In genomic region chr1:113759341-113760101, GRCh38 we compare ENCODE assay signal across 8 cellular contexts.
DNase-seq lines count a peak whose midpoint lies in the region; ATAC-seq lines count a peak whose summit lies in the region.

PHTF1 (minus strand) TSS chr1:113759486; CDS start chr1:113758703, 783 bp downstream.

- peak; percentile 64 for ATAC-seq in GM19468 (IDR thresholded peaks at IDR 0.05; ENCODE audit: extremely low read depth, unreplicated experiment)

- no peaks in the 10 kb centered on the region for H3K4me1 ChIP-seq in NT2/D1 (ENCODE audit: insufficient read depth, insufficient read length)

- DNase-seq in COR-L47 (lab: John Stamatoyannopoulos, UW) (peak; percentile 40), HS-27A (ENCODE audit: low read depth) (peak; percentile 57), NT2/D1 (ENCODE audit: low read depth, low spot score) (peak; percentile 82), epidermal melanocyte (ENCODE audit: insufficient read length, low spot score) (peak; percentile 60), midbrain (lab: John Stamatoyannopoulos, UW) (peak; percentile 71)
- DNase-seq in activated CD8-positive, alpha-beta memory T cell treated with anti-CD3 and anti-CD28 coated beads, Interleukin-2, amount 50 U/mL, for 48 hours, result peak; percentile 83
- peak; percentile 55 for DNase-seq in stimulated activated CD8-positive, alpha-beta memory T cell treated with anti-CD3 and anti-CD28 coated beads, Interleukin-4, amount 100 ng/mL, for 24 hours (ENCODE audit: low read depth)

- H3K9ac ChIP-seq in NT2/D1 (ENCODE audit: insufficient read length, low read depth), result peak within 1 kb of the TSS; percentile 84

- H3K27me3 ChIP-seq in NT2/D1 (ENCODE audit: insufficient read depth, insufficient read length), result no peaks in the 10 kb centered on the region

- peak within 1 kb of the TSS; percentile 55 for H3K4me3 ChIP-seq in NT2/D1 (ENCODE audit: insufficient read length, low read depth)

- H3K9me3 ChIP-seq in NT2/D1 (ENCODE audit: insufficient read depth, low read length), result no peaks in the 10 kb centered on the region

- H3K36me3 ChIP-seq in NT2/D1 (ENCODE audit: insufficient read depth, insufficient read length, low read length), result peaks cover 22% of the 10 kb centered on the region

Comparison
In these comparisons a context has a peak if more than half of its experiments do, and no peak if none do; other contexts are left out.
1. Peak in every context shown above with its lines: DNase-seq, ATAC-seq and H3K4me3 ChIP-seq.